Comparison of ENCODE assay signal across 9 cellular contexts in genomic region chr7:151168022-151168786, GRCh38. TPM values are rescaled to one million over a fixed set of nuclear protein-coding genes. Genes with fewer than 3 reads are reported as not detected.
A peak's percentile ranks its signal among the peaks of the same experiment; 100 is the strongest.
DNase-seq lines count a peak whose midpoint lies in the region; ATAC-seq, FAIRE-seq and TF ChIP-seq lines count a peak whose summit lies in the region.
"Had no signal": no experiment of that assay in that cellular context is flagged by ENCODE, and none has a peak within 500 bp of the region (broad histone marks: within the 10 kb centered on the region; RNA-seq: fewer than 3 reads in every experiment).

No MANE protein-coding gene starts in this region.

- H3K4me3 ChIP-seq in A549 = peak overlapping the region; percentile 59
- H3K4me3 ChIP-seq in fibroblast of the aortic adventitia (ENCODE audit: low read depth, low read length) = no peak overlapping the region

- TF ChIP-seq CTCF in A549 (IDR thresholded peaks at IDR 0.05) (peak; percentile 86), fibroblast of the aortic adventitia (IDR thresholded peaks at IDR 0.05; ENCODE audit: insufficient read depth, low read length) (peak; percentile 44)

- ATAC-seq in A549 = peak; percentile 76 to 88
- no peak for ATAC-seq in HG03457 (IDR thresholded peaks at IDR 0.05; ENCODE audit: unreplicated experiment)

- TF ChIP-seq POLR2A in A549 (IDR thresholded peaks at IDR 0.05; ENCODE audit: low read length) = no peak

- WGBS in A549 (ENCODE audit: missing lambda C conversion rate) = 2% methylated on average over 41 of the region's 51 CpGs

- FAIRE-seq in A549 (lab: Jason Lieb, UNC) = no peak

- peak overlapping the region; percentile 33 to 68; a peak in 5 of 6 replicates for H3K27ac ChIP-seq in A549

- POLR2A ChIA-PET in A549 (lab: Yijun Ruan, JAX) = no interaction called here

- intact Hi-C loops in posterior vena cava (cut with DNase I) = loop anchor here in 1 of 2 donors (2.0 kb wide), 1 partner anchor 43 kb away; no protein-coding TSS in a partner anchor

- TF ChIP-seq EP300 in A549 (IDR thresholded peaks at IDR 0.05) = no peak

- H3K9me3 ChIP-seq in A549 = no peaks in the 10 kb centered on the region

- CTCF ChIA-PET in A549 (lab: Yijun Ruan, JAX) = interaction anchor here (0.6 to 7.3 kb wide), 35 partner anchors 9 to 150 kb away, joined by 3 to 63 read pairs (median 4); partner anchors contain the start of gene ABCF2

- no peak; a peak in 1 of 5 replicates for TF ChIP-seq RAD21 in A549 (conservative IDR thresholded peaks at IDR 0.05 in 1 of 2, IDR thresholded peaks at IDR 0.05 in 1 of 2)

- DNase-seq in A549 (ENCODE audit: low read depth in 1 of 2, low spot score in 1 of 2) = peak; percentile 47 to 74
- DNase-seq in GM19240 (ENCODE audit: insufficient read length, low spot score) = peak; percentile 35
- peak; percentile 18 for DNase-seq in NCI-H2171 treated with DMSO at 0.1 percent for 48 hours (lab: John Stamatoyannopoulos, UW)
- DNase-seq in activated T-cell treated with anti-CD3 and anti-CD28 coated beads, Interleukin-2, amount 50 U/mL, for 1 hour = peak; percentile 74
- no peak for DNase-seq in fibroblast of the aortic adventitia (ENCODE audit: low read depth)
- peak; percentile 78 for DNase-seq in posterior vena cava (ENCODE audit: low spot score)
- no peak for DNase-seq in cerebellar nuclear complex (lab: John Stamatoyannopoulos, UW)

- H3K4me2 ChIP-seq in A549 = peak overlapping the region; percentile 96

- H3K4me1 ChIP-seq in A549 = no peaks in the 10 kb centered on the region

TF ChIP-seq in A549, 52 proteins besides CTCF, POLR2A, EP300 and RAD21:
- TF ChIP-seq RCOR1 (IDR thresholded peaks at IDR 0.05; ENCODE audit: low read depth, low read length) (no peak), SMC3 (IDR thresholded peaks at IDR 0.05) (peak; percentile 26; the same call in 1 of the 3 replicates), NFE2L2 (conservative IDR thresholded peaks at IDR 0.05; ENCODE audit: low read length) (no peak), RNF2 (IDR thresholded peaks at IDR 0.05; ENCODE audit: borderline replicate concordance, low read depth) (no peak), HEYL (CRISPR knock-in tag; IDR thresholded peaks at IDR 0.05) (no peak), CEBPB (IDR thresholded peaks at IDR 0.05) (no peak), BHLHE40 (IDR thresholded peaks at IDR 0.05; ENCODE audit: low read depth, low read length) (no peak)

RNA-seq across cellular contexts. Expression of gene GBX1, which starts 0.7 kb away (rescaled TPM):
- polyA plus RNA-seq in A549 (2011; rRNA removed) (not detected in 2 replicates), A549 (2017; fragmentation: RNase III; extraction: RNeasy Plus Mini Kit Qiagen cat#74134 plus additional on column Dnase treatment) (not detected in 3 replicates)
- polyA plus RNA-seq in A549 (2012; cell fraction: cytosol; rRNA removed) = not detected in 2 replicates
- polyA plus RNA-seq in A549 (2012; cell fraction: nucleus; rRNA removed) = 0.12 TPM in 1 of 2 replicates, not detected in the other
- polyA minus RNA-seq in A549 (2011; rRNA and poly(A)+ RNA removed) = not detected in 2 replicates
- total RNA-seq in fibroblast of the aortic adventitia (ENCODE audit: low replicate concordance) (not detected in 2 replicates), posterior vena cava (not detected)
- total RNA-seq: pulmonary artery endothelial cell had no signal

RNA-seq across cellular contexts. Expression of gene ASB10, which starts 18.8 kb away (rescaled TPM):
- polyA plus RNA-seq in A549 (2011; rRNA removed) (not detected in 2 replicates), A549 (2017; fragmentation: RNase III; extraction: RNeasy Plus Mini Kit Qiagen cat#74134 plus additional on column Dnase treatment) (not detected in 3 replicates)
- not detected in 2 replicates for polyA plus RNA-seq in A549 (2012; cell fraction: cytosol; rRNA removed)
- polyA plus RNA-seq in A549 (2012; cell fraction: nucleus; rRNA removed) = not detected in 2 replicates
- not detected in 2 replicates for polyA minus RNA-seq in A549 (2011; rRNA and poly(A)+ RNA removed)
- total RNA-seq in fibroblast of the aortic adventitia (ENCODE audit: low replicate concordance) (not detected in 2 replicates), posterior vena cava (not detected)
- total RNA-seq: pulmonary artery endothelial cell had no signal

RNA-seq across cellular contexts. Expression of gene H2BK1, which starts 42.1 kb away (rescaled TPM):
- polyA plus RNA-seq in A549 (2011; rRNA removed) = not detected in 2 replicates
- not detected in 2 replicates for polyA plus RNA-seq in A549 (2012; cell fraction: cytosol; rRNA removed)
- polyA plus RNA-seq in A549 (2012; cell fraction: nucleus; rRNA removed) = not detected in 2 replicates
- polyA plus RNA-seq in A549 (2017; fragmentation: RNase III; extraction: RNeasy Plus Mini Kit Qiagen cat#74134 plus additional on column Dnase treatment) = not detected in 3 replicates
- not detected in 2 replicates for polyA minus RNA-seq in A549 (2011; rRNA and poly(A)+ RNA removed)
- total RNA-seq in fibroblast of the aortic adventitia (ENCODE audit: low replicate concordance) = not detected in 2 replicates
- total RNA-seq in posterior vena cava = 1 to 10 TPM in 1 of 2 donors, not detected in 1; 1.1 TPM
- total RNA-seq: pulmonary artery endothelial cell had no signal

RNA-seq across cellular contexts. Expression of gene ABCF2, which starts 58.8 kb away (rescaled TPM):
- polyA plus RNA-seq in A549 (2011; rRNA removed) (47.8 and 53.8 TPM in 2 replicates), A549 (2017; fragmentation: RNase III; extraction: RNeasy Plus Mini Kit Qiagen cat#74134 plus additional on column Dnase treatment) (69.1 to 76.3 TPM (median 70.9 TPM) in 3 replicates)
- 59.3 and 63.3 TPM in 2 replicates for polyA plus RNA-seq in A549 (2012; cell fraction: cytosol; rRNA removed)
- polyA plus RNA-seq in A549 (2012; cell fraction: nucleus; rRNA removed) = 70.5 and 71.8 TPM in 2 replicates
- polyA minus RNA-seq in A549 (2011; rRNA and poly(A)+ RNA removed) = 61.8 and 67.2 TPM in 2 replicates
- total RNA-seq in fibroblast of the aortic adventitia (ENCODE audit: low replicate concordance) (18.8 and 50.9 TPM in 2 replicates), posterior vena cava (10 to 100 TPM; 24.4 to 27.4 TPM)

Comparison
In these comparisons a context has a peak if more than half of its experiments do, and no peak if none do; other contexts are left out.
1. DNase-seq: peak in A549 (2 of 2), GM19240 (single experiment), NCI-H2171 treated with DMSO at 0.1 percent for 48 hours (single experiment), activated T-cell treated with anti-CD3 and anti-CD28 coated beads, Interleukin-2, amount 50 U/mL, for 1 hour (single experiment) and posterior vena cava (single experiment); none in fibroblast of the aortic adventitia (single experiment) and cerebellar nuclear complex (0 of 2).